19 cellular contexts compared by ENCODE assay signal in the genomic region with DNA sequence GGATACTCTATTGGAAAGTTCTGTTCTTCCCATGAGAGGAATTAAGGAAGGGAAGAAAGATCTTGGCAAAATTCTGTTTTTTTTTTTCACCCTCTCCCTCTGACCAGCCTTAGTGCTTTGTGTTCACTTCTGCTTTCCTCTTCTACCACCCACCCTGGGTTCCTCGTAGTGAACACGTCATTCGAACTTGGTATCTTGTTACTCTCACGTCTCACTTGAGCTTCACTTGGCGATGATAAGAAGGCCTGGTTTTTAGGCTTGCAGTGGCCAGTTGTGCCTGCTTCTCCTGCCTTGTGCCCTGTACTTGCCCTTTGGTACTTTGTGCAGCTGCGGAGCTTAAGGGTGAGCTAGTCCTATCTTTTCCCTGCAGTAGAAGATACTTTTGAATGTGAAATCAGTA.
DNase-seq lines count a peak whose midpoint lies in the region; ATAC-seq, FAIRE-seq and TF ChIP-seq lines count a peak whose summit lies in the region.
"Had no signal": no experiment of that assay in that cellular context is flagged by ENCODE, and none has a peak within 500 bp of the region (broad histone marks: within the 10 kb centered on the region; RNA-seq: fewer than 3 reads in every experiment).

No MANE protein-coding gene starts in this region.

- no peak overlapping the region for H3T11ph ChIP-seq in H9 (ENCODE audit: low read length)

- H3K4me3 ChIP-seq in cardiac muscle cell, result no peak overlapping the region
- H3K4me3 ChIP-seq in neutrophil (ENCODE audit: low read depth in 1 of 2, low read length in 1 of 2), result peak overlapping the region; percentile 1 to 33
- H3K4me3 ChIP-seq: Peyer's patch had no signal

- H3K4me2 ChIP-seq in H9 (ENCODE audit: insufficient read depth, insufficient read length, low read length), result no peak overlapping the region

- no peak overlapping the region; the same call in 1 of the 2 replicates for H3K14ac ChIP-seq in H9 (ENCODE audit: insufficient read depth, low read length)

- no peaks in the 10 kb centered on the region for H3K27me3 ChIP-seq in H9 (ENCODE audit: insufficient read depth, low read length)
- no peaks in the 10 kb centered on the region for H3K27me3 ChIP-seq in cardiac muscle cell
- no peaks in the 10 kb centered on the region for H3K27me3 ChIP-seq in neutrophil
- H3K27me3 ChIP-seq: Peyer's patch had no signal

- H3K36me3 Mint-ChIP-seq in H9 (ENCODE audit: insufficient read depth in 1 of 3, low read depth in 3 of 3) (no peaks in the 10 kb centered on the region; a peak in 1 of 7 replicates), nephron progenitor cell (ENCODE audit: low read depth) (no peaks in the 10 kb centered on the region)
- H3K36me3 Mint-ChIP-seq: T-cell had no signal

- no peak overlapping the region for H3K4me3 Mint-ChIP-seq in H9
- no peak overlapping the region for H3K4me3 Mint-ChIP-seq in nephron progenitor cell
- H3K4me3 Mint-ChIP-seq: IgD-negative memory B cell, T-cell had no signal

- no peak for FAIRE-seq in urothelium cell line (lab: Jason Lieb, UNC)

- WGBS in H9 (ENCODE audit: extremely low coverage, insufficient read length, low lambda C conversion rate), result no CpG with 5 or more reads among the region's 6 CpGs

- H4K91ac ChIP-seq in H9 (ENCODE audit: insufficient read length, low read depth, low read length), result no peak overlapping the region

- no peak for ATAC-seq in GM21619 (IDR thresholded peaks at IDR 0.05; ENCODE audit: unreplicated experiment)
- ATAC-seq: T-cell had no signal

- H3K79me1 ChIP-seq in H9 (ENCODE audit: insufficient read depth, low read depth, low read length, poor library complexity, severe bottlenecking), result no peaks in the 10 kb centered on the region

- H3K9me3 Mint-ChIP-seq in H9 (no peaks in the 10 kb centered on the region), nephron progenitor cell (no peaks in the 10 kb centered on the region)
- H3K9me3 Mint-ChIP-seq: T-cell had no signal

- H3K79me2 ChIP-seq in H9 (ENCODE audit: insufficient read depth, low read length), result no peaks in the 10 kb centered on the region

- no peaks in the 10 kb centered on the region for H3K9me3 ChIP-seq in H9 (ENCODE audit: control insufficient read depth, low read depth, low read length)
- no peaks in the 10 kb centered on the region for H3K9me3 ChIP-seq in cardiac muscle cell (ENCODE audit: low read depth)
- H3K9me3 ChIP-seq in neutrophil, result no peaks in the 10 kb centered on the region
- H3K9me3 ChIP-seq: Caco-2, Peyer's patch had no signal

- H2BK120ac ChIP-seq in H9 (ENCODE audit: low read depth, low read length, poor library complexity, severe bottlenecking), result no peak overlapping the region

- H3K36me3 ChIP-seq in cardiac muscle cell, result no peaks in the 10 kb centered on the region
- no peaks in the 10 kb centered on the region for H3K36me3 ChIP-seq in neutrophil
- H3K36me3 ChIP-seq: Peyer's patch had no signal

- no peak overlapping the region for H3K18ac ChIP-seq in H9 (ENCODE audit: insufficient read length, low read depth, low read length)

- no peak overlapping the region for H3K4ac ChIP-seq in H9 (ENCODE audit: low read depth, low read length)

- DNase-seq in H9 (no peak), OCI-M2 (lab: John Stamatoyannopoulos, UW; ENCODE audit: unreplicated experiment) (peak; percentile 15), cardiac muscle cell (ENCODE audit: low read depth in 1 of 2, low spot score in 1 of 2) (peak in 1 of 2 donors; percentile 69), nephron progenitor cell (no peak), urothelium cell line (ENCODE audit: low spot score) (no peak), hepatic stellate cell (ENCODE audit: low spot score) (no peak)
- DNase-seq: activated CD4-positive, alpha-beta T cell treated with anti-CD3 and anti-CD28 coated beads, Interleukin-2, amount 50 U/mL, for 4 hours; activated naive CD4-positive, alpha-beta T cell treated with anti-CD3 and anti-CD28 coated beads, Interleukin-2, amount 50 U/mL, for 16 hours; activated T-cell treated with anti-CD3 and anti-CD28 coated beads for 4 hours; Caco-2; NCI-H1105 treated with DMSO at 0.1 percent for 48 hours; NCI-H2107; NCI-H526 treated with DMSO at 0.1 percent for 48 hours; Peyer's patch; T-cell had no signal

- no peak overlapping the region for H2BK12ac ChIP-seq in H9 (ENCODE audit: insufficient read length, low read depth, low read length)

- H2AFZ ChIP-seq in H9 (ENCODE audit: low read length), result no peak overlapping the region

- no peaks in the 10 kb centered on the region for H3K23me2 ChIP-seq in H9 (ENCODE audit: insufficient read length, low read depth, low read length, poor library complexity, severe bottlenecking)

- H2BK5ac ChIP-seq in H9 (ENCODE audit: insufficient read length, low read length), result no peak overlapping the region

- TF ChIP-seq CTCF in H9 (conservative IDR thresholded peaks at IDR 0.05) (no peak), cardiac muscle cell (IDR thresholded peaks at IDR 0.05; ENCODE audit: low read depth, low read length) (no peak), neutrophil (IDR thresholded peaks at IDR 0.05) (no peak), nephron progenitor cell (IDR thresholded peaks at IDR 0.05) (no peak)

- H2AK5ac ChIP-seq in H9 (ENCODE audit: insufficient read length, low read length), result no peak overlapping the region

- H3K27me3 Mint-ChIP-seq in H9 (ENCODE audit: low read depth) (no peaks in the 10 kb centered on the region), nephron progenitor cell (ENCODE audit: low read depth, poor library complexity) (peaks cover 7% of the 10 kb centered on the region)
- H3K27me3 Mint-ChIP-seq: IgD-negative memory B cell, T-cell had no signal

- H3K4me1 ChIP-seq in H9 (ENCODE audit: insufficient read depth, low read length), result peaks cover 2% of the 10 kb centered on the region; the same call in 1 of the 2 replicates
- peaks cover 10% of the 10 kb centered on the region for H3K4me1 ChIP-seq in cardiac muscle cell (ENCODE audit: low read depth)
- H3K4me1 ChIP-seq in neutrophil (ENCODE audit: control insufficient read depth in 1 of 2, insufficient read depth in 1 of 2, low read depth in 1 of 2, low read length in 1 of 2), result peaks cover 23 to 51% of the 10 kb centered on the region in 2 experiments

- no peak overlapping the region for H3K56ac ChIP-seq in H9 (ENCODE audit: insufficient read length, low read depth, low read length)

- H2BK15ac ChIP-seq in H9 (ENCODE audit: low read depth, low read length), result no peak overlapping the region

- H3K27ac Mint-ChIP-seq in H9 (peak overlapping the region in 1 of 3 experiments; percentile 9; a peak in 1 of 7 replicates), nephron progenitor cell (no peak overlapping the region)
- H3K27ac Mint-ChIP-seq: IgD-negative memory B cell, T-cell had no signal

- no peak overlapping the region for H4K5ac ChIP-seq in H9 (ENCODE audit: insufficient read length, low read depth, low read length)

- peak overlapping the region; percentile 26 for H2BK20ac ChIP-seq in H9 (ENCODE audit: low read depth, low read length, poor library complexity, severe bottlenecking)

- H3K9ac ChIP-seq in H9 (ENCODE audit: extremely low read depth, insufficient read length, low read length), result no peak overlapping the region

- H3K4me1 Mint-ChIP-seq in H9 (peaks cover 11 to 18% of the 10 kb centered on the region in 2 experiments), nephron progenitor cell (peaks cover 9% of the 10 kb centered on the region)

- H4K8ac ChIP-seq in H9 (replicated peaks; ENCODE audit: insufficient read length, low read depth, low read length), result no peak overlapping the region

- no peaks in the 10 kb centered on the region for H4K20me1 ChIP-seq in H9 (ENCODE audit: control insufficient read depth, insufficient read depth, insufficient read length)

- no peak overlapping the region for H3K27ac ChIP-seq in H9 (ENCODE audit: insufficient read length, low read depth, low read length)
- H3K27ac ChIP-seq in cardiac muscle cell, result peak overlapping the region; percentile 31
- H3K27ac ChIP-seq in neutrophil, result peak overlapping the region; percentile 83
- H3K27ac ChIP-seq: epithelial cell of prostate, Peyer's patch had no signal

- no peak overlapping the region for H3K23ac ChIP-seq in H9 (ENCODE audit: insufficient read length, low read depth, low read length)
